29 cellular contexts compared by ENCODE assay signal in genomic region chr1:217274416-217274815, GRCh38.
DNase-seq lines count a peak whose midpoint lies in the region; ATAC-seq and TF ChIP-seq lines count a peak whose summit lies in the region.
"Had no signal": no experiment of that assay in that cellular context is flagged by ENCODE, and none has a peak within 500 bp of the region (broad histone marks: within the 10 kb centered on the region; RNA-seq: fewer than 3 reads in every experiment).

No MANE protein-coding gene starts in this region.

- H3K36me3 ChIP-seq in GM23248 (ENCODE audit: low read depth) (no peaks in the 10 kb centered on the region), adipocyte (ENCODE audit: control insufficient read depth, insufficient read depth, low read length, severe bottlenecking) (no peaks in the 10 kb centered on the region), SJCRH30 (no peaks in the 10 kb centered on the region)
- H3K36me3 ChIP-seq: BLaER1 treated with 17β-estradiol and CSF1 and Interleukin-3, amounts not matched to agents 10 nM and 100 nM; cardiac muscle cell; colonic mucosa; gastrocnemius medialis; Peyer's patch had no signal

- H3K4me2 ChIP-seq in GM23248 (ENCODE audit: unreplicated experiment): peak overlapping the region; percentile 72
- H3K4me2 ChIP-seq: BLaER1 treated with 17β-estradiol and CSF1 and Interleukin-3, amounts not matched to agents 10 nM and 100 nM had no signal

- H3K9me3 ChIP-seq in GM23248 (ENCODE audit: low read depth) (no peaks in the 10 kb centered on the region), adipocyte (ENCODE audit: control insufficient read depth, low read length) (no peaks in the 10 kb centered on the region), SJCRH30 (replicated peaks) (no peaks in the 10 kb centered on the region)
- H3K9me3 ChIP-seq: BLaER1 treated with 17β-estradiol and CSF1 and Interleukin-3, amounts not matched to agents 10 nM and 100 nM; colonic mucosa; gastrocnemius medialis; Peyer's patch; psoas muscle had no signal

- no peaks in the 10 kb centered on the region for H3K27me3 ChIP-seq in GM23248 (replicated peaks; ENCODE audit: insufficient read depth)
- no peaks in the 10 kb centered on the region for H3K27me3 ChIP-seq in adipocyte (replicated peaks; ENCODE audit: control insufficient read depth, insufficient read depth, low read length)
- no peaks in the 10 kb centered on the region for H3K27me3 ChIP-seq in SJCRH30
- H3K27me3 ChIP-seq: BLaER1 treated with 17β-estradiol and CSF1 and Interleukin-3, amounts not matched to agents 10 nM and 100 nM; cardiac muscle cell; colonic mucosa; gastrocnemius medialis; Peyer's patch had no signal

- peaks cover 43% of the 10 kb centered on the region for H3K4me1 ChIP-seq in GM23248 (ENCODE audit: insufficient read depth)
- peaks cover 45% of the 10 kb centered on the region for H3K4me1 ChIP-seq in adipocyte (ENCODE audit: control insufficient read depth, insufficient read depth, low read length)
- H3K4me1 ChIP-seq in SJCRH30: 0 out of 2 replicates have a peak, but pooled peaks cover 3% of the 10 kb centered on the region
- H3K4me1 ChIP-seq: BLaER1 treated with 17β-estradiol and CSF1 and Interleukin-3, amounts not matched to agents 10 nM and 100 nM; colonic mucosa; Peyer's patch; psoas muscle had no signal

- H3K27ac ChIP-seq in GM23248 (peak overlapping the region; percentile 86), SJCRH30 (no peak overlapping the region), coronary artery (peak overlapping the region in 1 of 2 donors; percentile 63)
- H3K27ac ChIP-seq: BLaER1 treated with 17β-estradiol and CSF1 and Interleukin-3, amounts not matched to agents 10 nM and 100 nM; cardiac muscle cell; colonic mucosa; gastrocnemius medialis; Peyer's patch; psoas muscle; VCaP had no signal

- H4K20me1 ChIP-seq in GM23248 (ENCODE audit: insufficient read depth): no peaks in the 10 kb centered on the region
- H4K20me1 ChIP-seq: BLaER1 treated with 17β-estradiol and CSF1 and Interleukin-3, amounts not matched to agents 10 nM and 100 nM had no signal

- no peaks in the 10 kb centered on the region for H3K9me2 ChIP-seq in GM23248 (ENCODE audit: insufficient read depth)

- H3K79me2 ChIP-seq in GM23248 (ENCODE audit: insufficient read depth): no peaks in the 10 kb centered on the region

- H3F3A ChIP-seq in GM23248 (ENCODE audit: insufficient read depth): peaks cover 30% of the 10 kb centered on the region

- DNase-seq in GM23248: peak; percentile 55
- peak; percentile 40 for DNase-seq in adipocyte (ENCODE audit: low read depth)
- peak; percentile 55 for DNase-seq in fibroblast of pulmonary artery (ENCODE audit: low read depth)
- DNase-seq in renal cortical epithelial cell (ENCODE audit: low read depth): peak; percentile 65
- DNase-seq in SJCRH30: no peak
- DNase-seq in coronary artery (ENCODE audit: low spot score): no peak
- DNase-seq: activated CD4-positive, alpha-beta T cell treated with anti-CD3 and anti-CD28 coated beads for 4 hours; activated CD8-positive, alpha-beta T cell treated with anti-CD3 and anti-CD28 coated beads, Interleukin-2, amount 10 ng/mL, durations not matched to agents 7 days and 5 days; colonic mucosa; COR-L47; effector memory CD4-positive, alpha-beta T cell; gastrocnemius medialis; GDM1; natural killer cell; NCI-H1105; NCI-H1930; NCI-H526; nucleus accumbens; Peyer's patch; psoas muscle; SHP77 treated with DMSO at 0.1 percent for 48 hours; substantia nigra; T-helper 9 cell had no signal

- no peak overlapping the region for H3K4me3 ChIP-seq in GM23248
- no peak overlapping the region for H3K4me3 ChIP-seq in adipocyte (ENCODE audit: low read length)
- H3K4me3 ChIP-seq in fibroblast of pulmonary artery (replicated peaks; ENCODE audit: low read depth, low read length): no peak overlapping the region
- H3K4me3 ChIP-seq in SJCRH30: no peak overlapping the region
- H3K4me3 ChIP-seq in coronary artery: no peak overlapping the region
- H3K4me3 ChIP-seq: BLaER1 treated with 17β-estradiol and CSF1 and Interleukin-3, amounts not matched to agents 10 nM and 100 nM; cardiac muscle cell; colonic mucosa; gastrocnemius medialis; Peyer's patch; psoas muscle had no signal

- no peak for ATAC-seq in HG03108 (IDR thresholded peaks at IDR 0.05; ENCODE audit: unreplicated experiment)
- ATAC-seq in GM18868 (IDR thresholded peaks at IDR 0.05; ENCODE audit: unreplicated experiment): no peak
- ATAC-seq: activated CD8-positive, alpha-beta T cell treated with anti-CD3 and anti-CD28 coated beads, Interleukin-2, amount 10 ng/mL, durations not matched to agents 7 days and 5 days; gastrocnemius medialis; natural killer cell; psoas muscle; stimulated activated memory B cell treated with anti-CD40 and anti-IgM and Interleukin-4, amounts not matched to agents 10 μg/mL and 1 μg/mL and 100 μg/mL, for 72 hours had no signal

- TF ChIP-seq CTCF in fibroblast of pulmonary artery (IDR thresholded peaks at IDR 0.05; ENCODE audit: low read length, missing control alignments): no peak
- TF ChIP-seq CTCF in coronary artery (IDR thresholded peaks at IDR 0.05): no peak

- in situ Hi-C loops in GM23248 (cut with MboI): no loop called here

- H2AFZ ChIP-seq in GM23248: no peak overlapping the region

- H3K9ac ChIP-seq in GM23248 (no peak overlapping the region), adipocyte (ENCODE audit: low read length) (no peak overlapping the region)
- H3K9ac ChIP-seq: BLaER1 treated with 17β-estradiol and CSF1 and Interleukin-3, amounts not matched to agents 10 nM and 100 nM had no signal

Comparison
In these comparisons a context has a peak if more than half of its experiments do, and no peak if none do; other contexts are left out.
1. DNase-seq: peak in GM23248 (single experiment), adipocyte (single experiment), fibroblast of pulmonary artery (single experiment) and renal cortical epithelial cell (single experiment); none in SJCRH30 (0 of 2) and coronary artery (single experiment).